In the genomic region with DNA sequence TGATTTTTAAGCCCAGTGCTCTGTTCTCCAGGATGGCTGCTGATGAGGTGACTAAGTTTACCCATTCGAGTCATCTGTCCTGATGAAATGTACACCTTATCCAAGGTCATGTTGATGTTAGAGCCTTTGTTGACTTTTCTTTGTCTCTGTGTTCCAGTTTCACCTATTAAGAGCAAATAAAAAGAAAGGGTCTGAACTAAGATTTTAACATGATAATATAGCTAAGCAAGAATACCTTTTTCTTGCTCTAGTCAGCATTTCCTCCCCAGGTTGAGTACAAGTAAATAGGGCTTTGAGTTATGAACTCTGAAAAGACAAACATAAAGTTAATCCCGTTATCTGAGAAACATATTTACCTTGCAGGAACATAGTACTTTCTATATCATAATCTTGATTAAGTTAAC, we compare ENCODE assay signal across 1 cellular context.
TF ChIP-seq lines count a peak whose summit lies in the region.

No MANE protein-coding gene starts in this region.

TF ChIP-seq in HepG2, 621 proteins besides CTCF, POLR2A, EP300 and RAD21 (continued from another document and continues in another):
- TF ChIP-seq, protein P1, sequence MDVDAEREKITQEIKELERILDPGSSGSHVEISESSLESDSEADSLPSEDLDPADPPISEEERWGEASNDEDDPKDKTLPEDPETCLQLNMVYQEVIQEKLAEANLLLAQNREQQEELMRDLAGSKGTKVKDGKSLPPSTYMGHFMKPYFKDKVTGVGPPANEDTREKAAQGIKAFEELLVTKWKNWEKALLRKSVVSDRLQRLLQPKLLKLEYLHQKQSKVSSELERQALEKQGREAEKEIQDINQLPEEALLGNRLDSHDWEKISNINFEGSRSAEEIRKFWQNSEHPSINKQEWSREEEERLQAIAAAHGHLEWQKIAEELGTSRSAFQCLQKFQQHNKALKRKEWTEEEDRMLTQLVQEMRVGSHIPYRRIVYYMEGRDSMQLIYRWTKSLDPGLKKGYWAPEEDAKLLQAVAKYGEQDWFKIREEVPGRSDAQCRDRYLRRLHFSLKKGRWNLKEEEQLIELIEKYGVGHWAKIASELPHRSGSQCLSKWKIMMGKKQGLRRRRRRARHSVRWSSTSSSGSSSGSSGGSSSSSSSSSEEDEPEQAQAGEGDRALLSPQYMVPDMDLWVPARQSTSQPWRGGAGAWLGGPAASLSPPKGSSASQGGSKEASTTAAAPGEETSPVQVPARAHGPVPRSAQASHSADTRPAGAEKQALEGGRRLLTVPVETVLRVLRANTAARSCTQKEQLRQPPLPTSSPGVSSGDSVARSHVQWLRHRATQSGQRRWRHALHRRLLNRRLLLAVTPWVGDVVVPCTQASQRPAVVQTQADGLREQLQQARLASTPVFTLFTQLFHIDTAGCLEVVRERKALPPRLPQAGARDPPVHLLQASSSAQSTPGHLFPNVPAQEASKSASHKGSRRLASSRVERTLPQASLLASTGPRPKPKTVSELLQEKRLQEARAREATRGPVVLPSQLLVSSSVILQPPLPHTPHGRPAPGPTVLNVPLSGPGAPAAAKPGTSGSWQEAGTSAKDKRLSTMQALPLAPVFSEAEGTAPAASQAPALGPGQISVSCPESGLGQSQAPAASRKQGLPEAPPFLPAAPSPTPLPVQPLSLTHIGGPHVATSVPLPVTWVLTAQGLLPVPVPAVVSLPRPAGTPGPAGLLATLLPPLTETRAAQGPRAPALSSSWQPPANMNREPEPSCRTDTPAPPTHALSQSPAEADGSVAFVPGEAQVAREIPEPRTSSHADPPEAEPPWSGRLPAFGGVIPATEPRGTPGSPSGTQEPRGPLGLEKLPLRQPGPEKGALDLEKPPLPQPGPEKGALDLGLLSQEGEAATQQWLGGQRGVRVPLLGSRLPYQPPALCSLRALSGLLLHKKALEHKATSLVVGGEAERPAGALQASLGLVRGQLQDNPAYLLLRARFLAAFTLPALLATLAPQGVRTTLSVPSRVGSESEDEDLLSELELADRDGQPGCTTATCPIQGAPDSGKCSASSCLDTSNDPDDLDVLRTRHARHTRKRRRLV (CRISPR knock-in tag; IDR thresholded peaks at IDR 0.05) = no peak
- no peak for TF ChIP-seq ZNF552 (CRISPR knock-in tag; IDR thresholded peaks at IDR 0.05; ENCODE audit: borderline replicate concordance)
- TF ChIP-seq ZXDC (CRISPR knock-in tag; IDR thresholded peaks at IDR 0.05) = no peak
- TF ChIP-seq ZNF780A (CRISPR knock-in tag; IDR thresholded peaks at IDR 0.05) = no peak
- peak; percentile 64; the same call in 1 of the 2 replicates for TF ChIP-seq NKX3-1 (CRISPR knock-in tag; IDR thresholded peaks at IDR 0.05)
- TF ChIP-seq TP53 (CRISPR knock-in tag; conservative IDR thresholded peaks at IDR 0.05) = 0 out of 2 replicates have a peak, but pooled peaks have one; percentile 44
- TF ChIP-seq ZNF737 (CRISPR knock-in tag; IDR thresholded peaks at IDR 0.05; ENCODE audit: borderline replicate concordance) = no peak
- TF ChIP-seq ZC3H4 (CRISPR knock-in tag; IDR thresholded peaks at IDR 0.05; ENCODE audit: borderline replicate concordance) = no peak
- TF ChIP-seq PRDM4 (CRISPR knock-in tag; IDR thresholded peaks at IDR 0.05; ENCODE audit: borderline replicate concordance) = no peak
- TF ChIP-seq HHEX (CRISPR knock-in tag; IDR thresholded peaks at IDR 0.05) = peak; percentile 71; the same call in 1 of the 2 replicates
- TF ChIP-seq, protein P2, sequence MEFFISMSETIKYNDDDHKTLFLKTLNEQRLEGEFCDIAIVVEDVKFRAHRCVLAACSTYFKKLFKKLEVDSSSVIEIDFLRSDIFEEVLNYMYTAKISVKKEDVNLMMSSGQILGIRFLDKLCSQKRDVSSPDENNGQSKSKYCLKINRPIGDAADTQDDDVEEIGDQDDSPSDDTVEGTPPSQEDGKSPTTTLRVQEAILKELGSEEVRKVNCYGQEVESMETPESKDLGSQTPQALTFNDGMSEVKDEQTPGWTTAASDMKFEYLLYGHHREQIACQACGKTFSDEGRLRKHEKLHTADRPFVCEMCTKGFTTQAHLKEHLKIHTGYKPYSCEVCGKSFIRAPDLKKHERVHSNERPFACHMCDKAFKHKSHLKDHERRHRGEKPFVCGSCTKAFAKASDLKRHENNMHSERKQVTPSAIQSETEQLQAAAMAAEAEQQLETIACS (CRISPR knock-in tag; IDR thresholded peaks at IDR 0.05) = no peak
- TF ChIP-seq ZNF513 (CRISPR knock-in tag; conservative IDR thresholded peaks at IDR 0.05) = no peak
- TF ChIP-seq NR2F1 (CRISPR knock-in tag; IDR thresholded peaks at IDR 0.05) = peak; percentile 50 to 55; a peak in 3 of 4 replicates
- no peak for TF ChIP-seq TBP (CRISPR knock-in tag; IDR thresholded peaks at IDR 0.05)
- no peak for TF ChIP-seq CBFB (CRISPR knock-in tag; IDR thresholded peaks at IDR 0.05)
- peak; percentile 31; the same call in 1 of the 2 replicates for TF ChIP-seq MXD4 (CRISPR knock-in tag; IDR thresholded peaks at IDR 0.05)
- TF ChIP-seq EEA1 (CRISPR knock-in tag; IDR thresholded peaks at IDR 0.05; ENCODE audit: borderline replicate concordance) = no peak
- TF ChIP-seq ZBTB2 (CRISPR knock-in tag; IDR thresholded peaks at IDR 0.05; ENCODE audit: low read depth) = no peak
- TF ChIP-seq PHF20 (CRISPR knock-in tag; IDR thresholded peaks at IDR 0.05) = no peak
- TF ChIP-seq ZNF644 (CRISPR knock-in tag; IDR thresholded peaks at IDR 0.05; ENCODE audit: low read depth) = peak; percentile 82; the same call in 1 of the 2 replicates
- TF ChIP-seq U2AF2 (IDR thresholded peaks at IDR 0.05; ENCODE audit: low read depth, low read length) = no peak
- no peak for TF ChIP-seq ZFP82 (CRISPR knock-in tag; IDR thresholded peaks at IDR 0.05; ENCODE audit: borderline replicate concordance)
- no peak for TF ChIP-seq ZNF782 (CRISPR knock-in tag; IDR thresholded peaks at IDR 0.05; ENCODE audit: borderline replicate concordance)
- TF ChIP-seq AGO1 (IDR thresholded peaks at IDR 0.05; ENCODE audit: low read depth, low read length, poor library complexity, severe bottlenecking) = no peak
- TF ChIP-seq, protein P3, sequence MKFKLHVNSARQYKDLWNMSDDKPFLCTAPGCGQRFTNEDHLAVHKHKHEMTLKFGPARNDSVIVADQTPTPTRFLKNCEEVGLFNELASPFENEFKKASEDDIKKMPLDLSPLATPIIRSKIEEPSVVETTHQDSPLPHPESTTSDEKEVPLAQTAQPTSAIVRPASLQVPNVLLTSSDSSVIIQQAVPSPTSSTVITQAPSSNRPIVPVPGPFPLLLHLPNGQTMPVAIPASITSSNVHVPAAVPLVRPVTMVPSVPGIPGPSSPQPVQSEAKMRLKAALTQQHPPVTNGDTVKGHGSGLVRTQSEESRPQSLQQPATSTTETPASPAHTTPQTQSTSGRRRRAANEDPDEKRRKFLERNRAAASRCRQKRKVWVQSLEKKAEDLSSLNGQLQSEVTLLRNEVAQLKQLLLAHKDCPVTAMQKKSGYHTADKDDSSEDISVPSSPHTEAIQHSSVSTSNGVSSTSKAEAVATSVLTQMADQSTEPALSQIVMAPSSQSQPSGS (CRISPR knock-in tag; IDR thresholded peaks at IDR 0.05) = peak; percentile 62; the same call in 1 of the 2 replicates
- no peak for TF ChIP-seq ZNF879 (CRISPR knock-in tag; IDR thresholded peaks at IDR 0.05)
- TF ChIP-seq ATF7 (IDR thresholded peaks at IDR 0.05) = no peak
- TF ChIP-seq ATF7 (CRISPR knock-in tag; IDR thresholded peaks at IDR 0.05) = no peak
- TF ChIP-seq ZNF850 (CRISPR knock-in tag; conservative IDR thresholded peaks at IDR 0.05) = no peak
- no peak for TF ChIP-seq CAMTA2 (CRISPR knock-in tag; IDR thresholded peaks at IDR 0.05; ENCODE audit: borderline replicate concordance)
- peak; percentile 51; the same call in 1 of the 2 replicates for TF ChIP-seq HOXA3 (CRISPR knock-in tag; IDR thresholded peaks at IDR 0.05)
- TF ChIP-seq SALL1 (CRISPR knock-in tag; IDR thresholded peaks at IDR 0.05) = peak; percentile 66; the same call in 1 of the 2 replicates
- TF ChIP-seq TARDBP (CRISPR knock-in tag; IDR thresholded peaks at IDR 0.05) = peak; percentile 75; the same call in 1 of the 2 replicates
- TF ChIP-seq ZNF570 (CRISPR knock-in tag; IDR thresholded peaks at IDR 0.05; ENCODE audit: borderline replicate concordance) = no peak
- TF ChIP-seq PRPF4 (IDR thresholded peaks at IDR 0.05; ENCODE audit: low read depth, low read length, poor library complexity, severe bottlenecking) = no peak
- TF ChIP-seq MEIS1 (CRISPR knock-in tag; IDR thresholded peaks at IDR 0.05; ENCODE audit: borderline replicate concordance) = 0 out of 2 replicates have a peak, but pooled peaks have one; percentile 29
- no peak for TF ChIP-seq RBM39 (IDR thresholded peaks at IDR 0.05; ENCODE audit: low read depth, low read length, poor library complexity, severe bottlenecking)
- peak; percentile 68 for TF ChIP-seq ELF3 (CRISPR knock-in tag; IDR thresholded peaks at IDR 0.05)
- TF ChIP-seq ZFP36 (IDR thresholded peaks at IDR 0.05; ENCODE audit: borderline replicate concordance, low read depth, low read length, partially characterized antibody) = no peak
- TF ChIP-seq, protein P4, sequence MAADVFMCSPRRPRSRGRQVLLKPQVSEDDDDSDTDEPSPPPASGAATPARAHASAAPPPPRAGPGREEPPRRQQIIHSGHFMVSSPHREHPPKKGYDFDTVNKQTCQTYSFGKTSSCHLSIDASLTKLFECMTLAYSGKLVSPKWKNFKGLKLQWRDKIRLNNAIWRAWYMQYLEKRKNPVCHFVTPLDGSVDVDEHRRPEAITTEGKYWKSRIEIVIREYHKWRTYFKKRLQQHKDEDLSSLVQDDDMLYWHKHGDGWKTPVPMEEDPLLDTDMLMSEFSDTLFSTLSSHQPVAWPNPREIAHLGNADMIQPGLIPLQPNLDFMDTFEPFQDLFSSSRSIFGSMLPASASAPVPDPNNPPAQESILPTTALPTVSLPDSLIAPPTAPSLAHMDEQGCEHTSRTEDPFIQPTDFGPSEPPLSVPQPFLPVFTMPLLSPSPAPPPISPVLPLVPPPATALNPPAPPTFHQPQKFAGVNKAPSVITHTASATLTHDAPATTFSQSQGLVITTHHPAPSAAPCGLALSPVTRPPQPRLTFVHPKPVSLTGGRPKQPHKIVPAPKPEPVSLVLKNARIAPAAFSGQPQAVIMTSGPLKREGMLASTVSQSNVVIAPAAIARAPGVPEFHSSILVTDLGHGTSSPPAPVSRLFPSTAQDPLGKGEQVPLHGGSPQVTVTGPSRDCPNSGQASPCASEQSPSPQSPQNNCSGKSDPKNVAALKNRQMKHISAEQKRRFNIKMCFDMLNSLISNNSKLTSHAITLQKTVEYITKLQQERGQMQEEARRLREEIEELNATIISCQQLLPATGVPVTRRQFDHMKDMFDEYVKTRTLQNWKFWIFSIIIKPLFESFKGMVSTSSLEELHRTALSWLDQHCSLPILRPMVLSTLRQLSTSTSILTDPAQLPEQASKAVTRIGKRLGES (CRISPR knock-in tag; IDR thresholded peaks at IDR 0.05; ENCODE audit: borderline replicate concordance) = 0 out of 2 replicates have a peak, but pooled peaks have one; percentile 11
- no peak for TF ChIP-seq KDM4B (CRISPR knock-in tag; IDR thresholded peaks at IDR 0.05)
- TF ChIP-seq ZNF614 (CRISPR knock-in tag; IDR thresholded peaks at IDR 0.05; ENCODE audit: borderline replicate concordance) = peak; percentile 64; the same call in 1 of the 2 replicates
- TF ChIP-seq ZNF768 (CRISPR knock-in tag; IDR thresholded peaks at IDR 0.05) = no peak
- TF ChIP-seq REL (CRISPR knock-in tag; conservative IDR thresholded peaks at IDR 0.05) = no peak
